25 cellular contexts compared by ENCODE assay signal in genomic region chr5:174065528-174066189, GRCh38. TPM values are rescaled to one million over a fixed set of nuclear protein-coding genes. Genes with fewer than 3 reads are reported as not detected.
DNase-seq lines count a peak whose midpoint lies in the region; ATAC-seq, FAIRE-seq and TF ChIP-seq lines count a peak whose summit lies in the region.
"Had no signal": no experiment of that assay in that cellular context is flagged by ENCODE, and none has a peak within 500 bp of the region (broad histone marks: within the 10 kb centered on the region; RNA-seq: fewer than 3 reads in every experiment).

No MANE protein-coding gene starts in this region.

- DNase-seq in NCI-H1417 (lab: John Stamatoyannopoulos, UW) (peak; percentile 10 to 85 (median 44)), NCI-H1417 treated with DMSO at 0.1 percent for 48 hours (lab: John Stamatoyannopoulos, UW) (no peak), NCI-H2029 treated with DMSO at 0.1 percent for 48 hours (lab: John Stamatoyannopoulos, UW) (peak; percentile 82), astrocyte (ENCODE audit: low read depth) (peak; percentile 44), pancreas (peak in 3 of 6 donors; percentile 24 to 65 (median 36)), HTR-8/SVneo (ENCODE audit: insufficient read length, low spot score) (no peak), PC-3 (no peak)
- DNase-seq: activated CD4-positive, alpha-beta memory T cell treated with anti-CD3 and anti-CD28 coated beads, Interleukin-2, amount 10 ng/mL, durations not matched to agents 7 days and 5 days; activated gamma-delta T cell; activated T-cell treated with anti-CD3 and anti-CD28 coated beads for 4 hours; amniotic stem cell; dorsolateral prefrontal cortex; foreskin melanocyte; kidney; mammary epithelial cell; Peyer's patch; sigmoid colon; T1000 had no signal

- BruUV-seq in PC-3 (replicated peaks; lab: Mats Ljungman, UMichigan), result no TSS peak

- H3K36me3 Mint-ChIP-seq in astrocyte (ENCODE audit: low read depth, unreplicated experiment), result no peaks in the 10 kb centered on the region

- H3K4me1 ChIP-seq in astrocyte (ENCODE audit: insufficient read depth, low read length) (no peaks in the 10 kb centered on the region), pancreas (peaks cover 0 to 9% (median 0%) of the 10 kb centered on the region in 3 donors), PC-3 (ENCODE audit: insufficient read depth, low read length) (no peaks in the 10 kb centered on the region)
- H3K4me1 ChIP-seq: Peyer's patch, sigmoid colon, suprapubic skin had no signal

- POLR2A ChIA-PET in PC-3 (lab: Charles Lee; ENCODE audit: unreplicated experiment), result no interaction called here

- WGBS in pancreas, 2 donors, result 10 to 14% methylated on average over 8 of the region's 8 CpGs

- no peaks in the 10 kb centered on the region for H3F3A ChIP-seq in PC-3 (ENCODE audit: low read length, unreplicated experiment)

- H3K4me3 ChIP-seq in astrocyte (ENCODE audit: insufficient read depth, low read depth, low read length), result no peak overlapping the region
- H3K4me3 ChIP-seq in pancreas, result no peak overlapping the region
- no peak overlapping the region for H3K4me3 ChIP-seq in PC-3 (ENCODE audit: low read length)
- H3K4me3 ChIP-seq: cardiac muscle cell, dorsolateral prefrontal cortex, Peyer's patch, sigmoid colon, suprapubic skin had no signal

- no peak overlapping the region for H3K4me3 Mint-ChIP-seq in astrocyte (ENCODE audit: unreplicated experiment)
- H3K4me3 Mint-ChIP-seq: activated CD4-positive, alpha-beta memory T cell treated with anti-CD3 and anti-CD28 coated beads, Interleukin-2, amount 10 ng/mL, durations not matched to agents 7 days and 5 days had no signal

- H3K27ac ChIP-seq in astrocyte (ENCODE audit: low read depth, low read length) (no peak overlapping the region), pancreas (no peak overlapping the region), PC-3 (ENCODE audit: low read length) (no peak overlapping the region)
- H3K27ac ChIP-seq: cardiac muscle cell, Peyer's patch, sigmoid colon, suprapubic skin had no signal

- H3K9ac ChIP-seq in astrocyte (ENCODE audit: low read length) (no peak overlapping the region), PC-3 (ENCODE audit: low read length) (no peak overlapping the region)

- peaks cover 6% of the 10 kb centered on the region for H3K9me3 Mint-ChIP-seq in astrocyte (ENCODE audit: unreplicated experiment)
- H3K9me3 Mint-ChIP-seq: activated CD4-positive, alpha-beta memory T cell treated with anti-CD3 and anti-CD28 coated beads, Interleukin-2, amount 10 ng/mL, durations not matched to agents 7 days and 5 days had no signal

- H3K4me2 ChIP-seq in astrocyte (ENCODE audit: low read length) (no peak overlapping the region), PC-3 (ENCODE audit: low read length) (no peak overlapping the region)

- FAIRE-seq in astrocyte (lab: Jason Lieb, UNC) (no peak), pancreas (lab: Jason Lieb, UNC) (no peak), HTR-8/SVneo (lab: Jason Lieb, UNC) (no peak)
- FAIRE-seq: GM18507, kidney had no signal

- H3K36me3 ChIP-seq in astrocyte (ENCODE audit: insufficient read depth, low read length), result no peaks in the 10 kb centered on the region
- no peaks in the 10 kb centered on the region for H3K36me3 ChIP-seq in pancreas
- no peaks in the 10 kb centered on the region for H3K36me3 ChIP-seq in PC-3 (ENCODE audit: low read depth, low read length)
- H3K36me3 ChIP-seq: cardiac muscle cell, Peyer's patch, sigmoid colon, suprapubic skin had no signal

- peaks cover 28% of the 10 kb centered on the region for H3K27me3 Mint-ChIP-seq in astrocyte (ENCODE audit: low read depth, unreplicated experiment)

- ATAC-seq in pancreas (peak; percentile 88 to 95 (median 93)), PC-3 (no peak), HG02571 (IDR thresholded peaks at IDR 0.05; ENCODE audit: unreplicated experiment) (no peak)

- no peak for TF ChIP-seq CTCF in astrocyte (IDR thresholded peaks at IDR 0.05; ENCODE audit: insufficient read depth, low read depth, low read length)
- TF ChIP-seq CTCF in pancreas (IDR thresholded peaks at IDR 0.05), result no peak
- TF ChIP-seq CTCF in PC-3 (conservative IDR thresholded peaks at IDR 0.05; ENCODE audit: low read depth, low read length), result no peak

- peaks cover 5% of the 10 kb centered on the region for H3K4me1 Mint-ChIP-seq in astrocyte (ENCODE audit: low read depth, unreplicated experiment)
- H3K4me1 Mint-ChIP-seq: activated CD4-positive, alpha-beta memory T cell treated with anti-CD3 and anti-CD28 coated beads, Interleukin-2, amount 10 ng/mL, durations not matched to agents 7 days and 5 days had no signal

- H3K27me3 ChIP-seq in astrocyte (ENCODE audit: insufficient read depth, low read length), result no peaks in the 10 kb centered on the region
- H3K27me3 ChIP-seq in pancreas, result no peaks in the 10 kb centered on the region
- peaks cover 74% of the 10 kb centered on the region for H3K27me3 ChIP-seq in PC-3 (ENCODE audit: low read length)
- H3K27me3 ChIP-seq: dorsolateral prefrontal cortex, Peyer's patch had no signal

- H3K27ac Mint-ChIP-seq in astrocyte (ENCODE audit: unreplicated experiment), result no peak overlapping the region
- H3K27ac Mint-ChIP-seq: activated CD4-positive, alpha-beta memory T cell treated with anti-CD3 and anti-CD28 coated beads, Interleukin-2, amount 10 ng/mL, durations not matched to agents 7 days and 5 days had no signal

- intact Hi-C loops in pancreas (cut with DNase I) (no loop called here), PC-3 (cut with micrococcal nuclease) (loop anchor here (10.0 kb wide), 1 partner anchor 61 kb away; no protein-coding TSS in a partner anchor)

- H3K9me3 ChIP-seq in astrocyte (ENCODE audit: insufficient read depth, low read depth, low read length), result no peaks in the 10 kb centered on the region
- no peaks in the 10 kb centered on the region for H3K9me3 ChIP-seq in pancreas
- no peaks in the 10 kb centered on the region for H3K9me3 ChIP-seq in PC-3 (ENCODE audit: low read length)
- H3K9me3 ChIP-seq: Peyer's patch, suprapubic skin had no signal

- H4K20me1 ChIP-seq in astrocyte (ENCODE audit: insufficient read depth, low read length), result no peaks in the 10 kb centered on the region
- no peaks in the 10 kb centered on the region for H4K20me1 ChIP-seq in PC-3 (ENCODE audit: low read length)

- no peaks in the 10 kb centered on the region for H3K79me2 ChIP-seq in astrocyte (ENCODE audit: insufficient read depth, low read length)
- H3K79me2 ChIP-seq in PC-3 (ENCODE audit: low read length), result no peaks in the 10 kb centered on the region

- no peaks in the 10 kb centered on the region for H3K9me2 ChIP-seq in PC-3 (replicated peaks; ENCODE audit: low read length)

- H2AFZ ChIP-seq in astrocyte (ENCODE audit: low read depth, low read length) (no peak overlapping the region), PC-3 (ENCODE audit: low read length) (no peak overlapping the region)

- CTCF ChIA-PET in PC-3 (lab: Charles Lee), result no interaction called here

RNA-seq across cellular contexts. Expression of gene NSG2, which starts 20.2 kb away (rescaled TPM):
- total RNA-seq in astrocyte (0.09 and 0.38 TPM in 2 replicates), pancreas (under 1 TPM; 0.19 to 0.70 (median 0.38) TPM), PC-3 (2014; rRNA removed) (0.07 TPM in 1 of 2 replicates, not detected in the other)
- polyA plus RNA-seq in pancreas, result 1 to 10 TPM; 1.1 to 3.5 TPM
- total RNA-seq: A172; activated CD4-positive, alpha-beta memory T cell treated with anti-CD3 and anti-CD28 coated beads, Interleukin-2, amount 10 ng/mL, durations not matched to agents 7 days and 5 days; epithelial cell of proximal tubule; kidney; mammary epithelial cell; osteoblast; suprapubic skin had no signal
- polyA plus RNA-seq: mammary epithelial cell had no signal

Comparison
In these comparisons a context has a peak if more than half of its experiments do, and no peak if none do; other contexts are left out.
1. DNase-seq: peak in NCI-H1417 (3 of 3), NCI-H2029 treated with DMSO at 0.1 percent for 48 hours (single experiment) and astrocyte (single experiment); none in NCI-H1417 treated with DMSO at 0.1 percent for 48 hours (single experiment), HTR-8/SVneo (single experiment) and PC-3 (single experiment).
2. ATAC-seq: peak in pancreas (4 of 4); none in PC-3 (single experiment) and HG02571 (single experiment).